ENCODE assay signal across 8 cellular contexts in the genomic region with DNA sequence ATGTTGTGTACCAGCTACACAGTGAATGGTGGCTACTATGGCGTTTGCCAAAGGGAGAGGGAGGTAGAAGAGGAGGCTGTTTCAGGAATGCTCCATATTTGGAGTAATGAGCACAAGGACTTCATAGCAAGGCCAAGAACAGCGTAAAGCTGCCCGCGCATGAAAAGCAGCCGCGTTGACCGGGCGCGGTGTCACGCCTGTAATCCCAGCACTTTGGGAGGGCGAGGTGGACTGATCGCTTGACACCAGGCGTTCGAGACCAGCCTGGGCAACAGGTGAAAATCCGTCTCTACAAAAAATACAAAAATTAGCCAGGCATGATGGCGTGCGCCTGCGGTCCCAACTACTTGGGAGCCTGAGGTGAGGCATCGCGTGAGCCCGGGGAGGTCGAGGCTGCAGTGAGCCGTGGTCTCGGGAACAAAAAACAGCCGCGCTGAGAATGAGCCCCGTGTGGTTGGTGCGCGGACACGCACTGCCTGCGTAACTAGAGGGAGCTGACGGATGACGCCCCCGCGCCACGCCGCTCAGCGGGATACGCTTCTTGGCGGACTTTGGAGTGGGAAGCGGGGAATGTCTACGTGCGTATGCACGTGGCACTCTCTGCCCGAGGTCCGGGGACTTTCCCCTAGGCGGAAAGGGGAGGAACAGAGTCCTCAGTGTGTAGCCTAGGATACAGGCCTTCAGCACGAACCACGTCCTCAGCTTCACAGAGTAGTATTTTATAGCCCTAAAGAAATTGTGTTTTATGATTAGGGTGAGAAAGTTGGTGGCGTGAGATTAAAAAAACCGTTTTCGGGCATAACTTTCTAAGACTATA. TPM values are rescaled to one million over a fixed set of nuclear protein-coding genes. Genes with fewer than 3 reads are reported as not detected.
A peak's percentile ranks its signal among the peaks of the same experiment; 100 is the strongest.
DNase-seq lines count a peak whose midpoint lies in the region; ATAC-seq and TF ChIP-seq lines count a peak whose summit lies in the region.

A gene (minus strand): TSS at position 693 of the 817 bp plus-strand sequence.

- ATAC-seq in DND-41 (ENCODE audit: insufficient read depth, low read depth) = peak; percentile 88
- ATAC-seq in naive thymus-derived CD8-positive, alpha-beta T cell = peak; percentile 83 to 85

- peaks cover 54% of the 10 kb centered on the region for H3K4me1 ChIP-seq in DND-41 (ENCODE audit: insufficient read depth, low read length)

- peaks cover 3% of the 10 kb centered on the region; the same call in 1 of the 2 replicates for H4K20me1 ChIP-seq in DND-41 (ENCODE audit: insufficient read depth, low read length)

- peak within 1 kb of the TSS; percentile 75 for H3K4me2 ChIP-seq in DND-41 (ENCODE audit: insufficient read depth, low read length)

- peaks cover 3% of the 10 kb centered on the region for H3K27me3 Mint-ChIP-seq in activated T-helper 2 cell treated with anti-CD3 and anti-CD28 coated beads, Interferon-gamma antibody, Interleukin-2, Interleukin-4, amounts not matched to agents 10 μg/mL and 5 μg/mL and 100 μg/mL, durations not matched to agents 14 hours and 24 hours and 36 hours (ENCODE audit: low read depth)
- peaks cover 0 to 5% (median 0%) of the 10 kb centered on the region in 5 donors for H3K27me3 Mint-ChIP-seq in naive thymus-derived CD8-positive, alpha-beta T cell

- H3K36me3 Mint-ChIP-seq in activated T-helper 2 cell treated with anti-CD3 and anti-CD28 coated beads, Interferon-gamma antibody, Interleukin-2, Interleukin-4, amounts not matched to agents 10 μg/mL and 5 μg/mL and 100 μg/mL, durations not matched to agents 14 hours and 24 hours and 36 hours (ENCODE audit: low read depth) = peaks cover 29% of the 10 kb centered on the region
- peaks cover 4 to 29% (median 13%) of the 10 kb centered on the region in 3 donors for H3K36me3 Mint-ChIP-seq in naive thymus-derived CD8-positive, alpha-beta T cell

- CTCF ChIA-PET in RWPE1 (lab: Yijun Ruan, JAX) = interaction anchor here (0.6 to 2.9 kb wide), 13 partner anchors 9 to 240 kb away, joined by 3 to 21 read pairs (median 4); a partner anchor contains a TSS

- H3K27me3 ChIP-seq in DND-41 (ENCODE audit: insufficient read depth, low read length, poor library complexity) = no peaks in the 10 kb centered on the region

- peak within 1 kb of the TSS; percentile 72 for H2AFZ ChIP-seq in DND-41 (ENCODE audit: low read depth, low read length)

- H3K27ac ChIP-seq in DND-41 (ENCODE audit: low read length) (peak within 1 kb of the TSS; percentile 92), RWPE1 (peak within 1 kb of the TSS; percentile 92)

- peak; percentile 34 for TF ChIP-seq CTCF in DND-41 (IDR thresholded peaks at IDR 0.05; ENCODE audit: borderline replicate concordance, extremely low read depth, low read length, poor library complexity, severe bottlenecking)
- peak; percentile 16; the same call in 1 of the 2 replicates for TF ChIP-seq CTCF in LNCaP clone FGC (IDR thresholded peaks at IDR 0.05; ENCODE audit: control insufficient read depth, extremely low read depth, insufficient read depth)
- no peak for TF ChIP-seq CTCF in RWPE1 (conservative IDR thresholded peaks at IDR 0.05; ENCODE audit: low read depth)
- no peak for TF ChIP-seq CTCF in fibroblast of mammary gland (conservative IDR thresholded peaks at IDR 0.05; ENCODE audit: control insufficient read depth, insufficient read depth, low read depth, low read length)

- H3K4me3 ChIP-seq in DND-41 (ENCODE audit: low read depth in 1 of 2, low read length in 2 of 2) (peak within 1 kb of the TSS; percentile 41 to 70; a peak in 3 of 4 replicates), LNCaP clone FGC (ENCODE audit: low read depth, low read length) (peak within 1 kb of the TSS; percentile 71), fibroblast of mammary gland (ENCODE audit: control insufficient read depth, low read depth, low read length) (peak within 1 kb of the TSS; percentile 84)

- H3K9ac ChIP-seq in DND-41 (ENCODE audit: low read depth, low read length) = peak within 1 kb of the TSS; percentile 86

- POLR2A ChIA-PET in RWPE1 (lab: Yijun Ruan, JAX; ENCODE audit: low non-redundant PET) = interaction anchor here (1.2 kb wide), 1 partner anchor 52 kb away, joined by 3 read pairs; a partner anchor contains a TSS
- POLR2A ChIA-PET in naive thymus-derived CD8-positive, alpha-beta T cell (lab: Charles Lee) = interaction anchor here (0.7 to 8.7 kb wide), 20 partner anchors 11 to 1020 kb away, joined by 3 to 180 read pairs (median 6); a partner anchor contains a TSS

- H3K27ac Mint-ChIP-seq in activated T-helper 2 cell treated with anti-CD3 and anti-CD28 coated beads, Interferon-gamma antibody, Interleukin-2, Interleukin-4, amounts not matched to agents 10 μg/mL and 5 μg/mL and 100 μg/mL, durations not matched to agents 14 hours and 24 hours and 36 hours = peak within 1 kb of the TSS; percentile 98
- peak within 1 kb of the TSS; percentile 94 to 100 (median 98) for H3K27ac Mint-ChIP-seq in naive thymus-derived CD8-positive, alpha-beta T cell

- peak within 1 kb of the TSS; percentile 85 for H3K4me3 Mint-ChIP-seq in activated T-helper 2 cell treated with anti-CD3 and anti-CD28 coated beads, Interferon-gamma antibody, Interleukin-2, Interleukin-4, amounts not matched to agents 10 μg/mL and 5 μg/mL and 100 μg/mL, durations not matched to agents 14 hours and 24 hours and 36 hours (ENCODE audit: low read depth)
- peak within 1 kb of the TSS; percentile 74 to 94 (median 87) for H3K4me3 Mint-ChIP-seq in naive thymus-derived CD8-positive, alpha-beta T cell

- DNase-seq in DND-41 = peak; percentile 94
- DNase-seq in GOT3 (lab: John Stamatoyannopoulos, UW) = peak; percentile 80
- peak; percentile 99 for DNase-seq in LNCaP clone FGC (ENCODE audit: low read depth)
- peak; percentile 98 for DNase-seq in RWPE1 (ENCODE audit: low spot score)
- peak; percentile 87 for DNase-seq in activated T-helper 2 cell treated with anti-CD3 and anti-CD28 coated beads, Interferon-gamma antibody, Interleukin-2, Interleukin-4, amounts not matched to agents 10 μg/mL and 5 μg/mL and 100 μg/mL, durations not matched to agents 14 hours and 24 hours and 36 hours (ENCODE audit: low spot score)
- peak; percentile 99 for DNase-seq in fibroblast of mammary gland (ENCODE audit: low read depth)
- DNase-seq in naive thymus-derived CD8-positive, alpha-beta T cell = peak in 9 of 10 donors; percentile 69 to 94 (median 89)
- DNase-seq in stimulated activated naive CD4-positive, alpha-beta T cell (lab: John Stamatoyannopoulos, UW) = peak; percentile 77 to 99 (median 88)

- peaks cover 29% of the 10 kb centered on the region for H3K36me3 ChIP-seq in DND-41 (ENCODE audit: insufficient read depth, low read length)

- H3K79me2 ChIP-seq in DND-41 (ENCODE audit: insufficient read depth, low read length) = peaks cover 32% of the 10 kb centered on the region

- H3K9me3 Mint-ChIP-seq in activated T-helper 2 cell treated with anti-CD3 and anti-CD28 coated beads, Interferon-gamma antibody, Interleukin-2, Interleukin-4, amounts not matched to agents 10 μg/mL and 5 μg/mL and 100 μg/mL, durations not matched to agents 14 hours and 24 hours and 36 hours = no peaks in the 10 kb centered on the region
- peaks cover 0 to 6% (median 0%) of the 10 kb centered on the region in 9 donors for H3K9me3 Mint-ChIP-seq in naive thymus-derived CD8-positive, alpha-beta T cell

- peaks cover 54% of the 10 kb centered on the region for H3K4me1 Mint-ChIP-seq in activated T-helper 2 cell treated with anti-CD3 and anti-CD28 coated beads, Interferon-gamma antibody, Interleukin-2, Interleukin-4, amounts not matched to agents 10 μg/mL and 5 μg/mL and 100 μg/mL, durations not matched to agents 14 hours and 24 hours and 36 hours (ENCODE audit: low read depth)
- peaks cover 35 to 74% (median 69%) of the 10 kb centered on the region in 4 donors for H3K4me1 Mint-ChIP-seq in naive thymus-derived CD8-positive, alpha-beta T cell

- no peaks in the 10 kb centered on the region for H3K9me3 ChIP-seq in DND-41 (ENCODE audit: insufficient read depth, low read length, severe bottlenecking)

- intact Hi-C loops in activated T-helper 2 cell treated with anti-CD3 and anti-CD28 coated beads, Interferon-gamma antibody, Interleukin-2, Interleukin-4, amounts not matched to agents 10 μg/mL and 5 μg/mL and 100 μg/mL, durations not matched to agents 14 hours and 24 hours and 36 hours (cut with micrococcal nuclease) = loop anchor here (1.0 kb wide), 3 partner anchors 8 to 75 kb away; a partner anchor contains a TSS

RNA-seq across cellular contexts. Expression of the gene that starts here (rescaled TPM):
- total RNA-seq in activated T-helper 2 cell treated with anti-CD3 and anti-CD28 coated beads, Interferon-gamma antibody, Interleukin-2, Interleukin-4, amounts not matched to agents 10 μg/mL and 5 μg/mL and 100 μg/mL, durations not matched to agents 14 hours and 24 hours and 36 hours = 5,290 and 6,583 TPM in 2 replicates
- over 10,000 TPM; 14,495 to 21,271 TPM for total RNA-seq in naive thymus-derived CD8-positive, alpha-beta T cell
- 10 to 100 TPM in 1 of 3 donors, not detected in 2; 33.0 TPM for polyA plus RNA-seq in naive thymus-derived CD8-positive, alpha-beta T cell

Comparison
In these comparisons a context has a peak if more than half of its experiments do, and no peak if none do; other contexts are left out.
1. Peak in every context shown above with its lines: DNase-seq, ATAC-seq, H3K4me3 ChIP-seq and H3K27ac ChIP-seq.
2. CTCF ChIP-seq: peak in DND-41 (single experiment) and LNCaP clone FGC (single experiment); none in RWPE1 (single experiment) and fibroblast of mammary gland (single experiment).